In genomic region chr1:227903614-227904501, GRCh38 we compare ENCODE assay signal across 13 cellular contexts. TPM values are rescaled to one million over a fixed set of nuclear protein-coding genes. Genes with fewer than 3 reads are reported as not detected.
"Had no signal": no experiment of that assay in that cellular context is flagged by ENCODE, and none has a peak within 500 bp of the region (broad histone marks: within the 10 kb centered on the region; RNA-seq: fewer than 3 reads in every experiment).

No MANE protein-coding gene starts in this region.

- H3K36me3 Mint-ChIP-seq: activated naive CD8-positive, alpha-beta T cell treated with anti-CD3 and anti-CD28 coated beads for 36 hours; brain had no signal

- H3K27ac Mint-ChIP-seq: activated CD8-positive, alpha-beta T cell treated with anti-CD3 and anti-CD28 coated beads for 36 hours; activated naive CD8-positive, alpha-beta T cell treated with anti-CD3 and anti-CD28 coated beads for 36 hours; activated T-helper 1 cell treated with anti-CD3 and anti-CD28 coated beads, Interleukin-12 subunit alpha, Interleukin-12 subunit beta, Interleukin-2, Interleukin-4 antibody, amounts not matched to agents 30 ng/mL and 10 ng/mL and 1 ng/mL, durations not matched to agents 14 hours and 24 hours and 36 hours; brain had no signal

- H3K27me3 Mint-ChIP-seq: activated CD8-positive, alpha-beta T cell treated with anti-CD3 and anti-CD28 coated beads for 36 hours; activated naive CD8-positive, alpha-beta T cell treated with anti-CD3 and anti-CD28 coated beads for 36 hours; central memory CD8-positive, alpha-beta T cell had no signal

- H3K9me3 Mint-ChIP-seq: activated CD8-positive, alpha-beta T cell treated with anti-CD3 and anti-CD28 coated beads for 36 hours; activated naive CD8-positive, alpha-beta T cell treated with anti-CD3 and anti-CD28 coated beads for 36 hours; activated T-helper 1 cell treated with anti-CD3 and anti-CD28 coated beads, Interleukin-12 subunit alpha, Interleukin-12 subunit beta, Interleukin-2, Interleukin-4 antibody, amounts not matched to agents 30 ng/mL and 10 ng/mL and 1 ng/mL, durations not matched to agents 14 hours and 24 hours and 36 hours; brain; central memory CD8-positive, alpha-beta T cell; neural crest cell had no signal

- H3K4me3 Mint-ChIP-seq: activated CD8-positive, alpha-beta T cell treated with anti-CD3 and anti-CD28 coated beads for 36 hours; activated naive CD8-positive, alpha-beta T cell treated with anti-CD3 and anti-CD28 coated beads for 36 hours; activated T-helper 1 cell treated with anti-CD3 and anti-CD28 coated beads, Interleukin-12 subunit alpha, Interleukin-12 subunit beta, Interleukin-2, Interleukin-4 antibody, amounts not matched to agents 30 ng/mL and 10 ng/mL and 1 ng/mL, durations not matched to agents 14 hours and 24 hours and 36 hours; brain; central memory CD8-positive, alpha-beta T cell; neural crest cell had no signal

- ATAC-seq: activated CD8-positive, alpha-beta T cell treated with anti-CD3 and anti-CD28 coated beads for 36 hours; SK-N-SH treated with all-trans-retinoic acid at 6 μM for 48 hours had no signal

- DNase-seq: activated CD8-positive, alpha-beta T cell treated with anti-CD3 and anti-CD28 coated beads for 36 hours; activated naive CD8-positive, alpha-beta T cell treated with anti-CD3 and anti-CD28 coated beads for 36 hours; cortex of kidney; effector CD4-positive, alpha-beta T cell; esophagus squamous epithelium; retina; small intestine; stomach had no signal

RNA-seq across cellular contexts. Expression of gene WNT9A, which starts 43.9 kb away (rescaled TPM):
- total RNA-seq: activated CD8-positive, alpha-beta T cell treated with anti-CD3 and anti-CD28 coated beads for 36 hours; activated naive CD8-positive, alpha-beta T cell treated with anti-CD3 and anti-CD28 coated beads for 36 hours; activated T-helper 1 cell treated with anti-CD3 and anti-CD28 coated beads, Interleukin-12 subunit alpha, Interleukin-12 subunit beta, Interleukin-2, Interleukin-4 antibody, amounts not matched to agents 30 ng/mL and 10 ng/mL and 1 ng/mL, durations not matched to agents 14 hours and 24 hours and 36 hours had no signal
